Comparison of ENCODE assay signal across 11 cellular contexts in genomic region chr20:4808872-4809271, GRCh38. TPM values are rescaled to one million over a fixed set of nuclear protein-coding genes. Genes with fewer than 3 reads are reported as not detected.
DNase-seq lines count a peak whose midpoint lies in the region; ATAC-seq and TF ChIP-seq lines count a peak whose summit lies in the region.
"Had no signal": no experiment of that assay in that cellular context is flagged by ENCODE, and none has a peak within 500 bp of the region (broad histone marks: within the 10 kb centered on the region; RNA-seq: fewer than 3 reads in every experiment).

No MANE protein-coding gene starts in this region.

- no peaks in the 10 kb centered on the region for H3K9me2 ChIP-seq in OCI-LY7 (ENCODE audit: insufficient read depth, low read length)

- TF ChIP-seq CTCF in OCI-LY7 (conservative IDR thresholded peaks at IDR 0.05; ENCODE audit: low read length) (no peak), spleen (IDR thresholded peaks at IDR 0.05 in 8 of 11, conservative IDR thresholded peaks at IDR 0.05 in 3 of 11) (no peak), progenitor cell of endocrine pancreas (IDR thresholded peaks at IDR 0.05; ENCODE audit: unreplicated experiment) (no peak)

- peak overlapping the region; percentile 17 for H3K27ac ChIP-seq in OCI-LY7 (ENCODE audit: low read depth, low read length, poor library complexity, severe bottlenecking)
- H3K27ac ChIP-seq in spleen: peak overlapping the region in 6 of 8 donors; percentile 48 to 97 (median 95)
- H3K27ac ChIP-seq: tibial artery had no signal

- H2AFZ ChIP-seq in OCI-LY7 (ENCODE audit: low read length): no peak overlapping the region

- peaks cover 42% of the 10 kb centered on the region; the same call in 1 of the 2 replicates for H3K79me2 ChIP-seq in OCI-LY7 (ENCODE audit: insufficient read depth, low read depth, low read length)

- no TSS peak for BruUV-seq in OCI-LY7 (replicated peaks; lab: Mats Ljungman, UMichigan)

- peak overlapping the region; percentile 64 for H3K27ac Mint-ChIP-seq in T-helper 2 cell treated with Interferon-gamma antibody and Interleukin-4, amounts not matched to agents 5 μg/mL and 100 μg/mL, for 36 hours
- peak overlapping the region; percentile 100 for H3K27ac Mint-ChIP-seq in effector memory CD8-positive, alpha-beta T cell
- no peak overlapping the region for H3K27ac Mint-ChIP-seq in progenitor cell of endocrine pancreas
- H3K27ac Mint-ChIP-seq: endodermal cell had no signal

- H4K20me1 ChIP-seq in OCI-LY7 (ENCODE audit: insufficient read depth, low read length): peaks cover 6% of the 10 kb centered on the region; the same call in 1 of the 2 replicates

- DNase-seq in T-helper 2 cell treated with Interferon-gamma antibody and Interleukin-4, amounts not matched to agents 5 μg/mL and 100 μg/mL, for 36 hours (ENCODE audit: low spot score): no peak
- DNase-seq in T-helper 2 cell (no peak), OCI-LY7 (ENCODE audit: low spot score) (no peak), spleen (no peak), progenitor cell of endocrine pancreas (ENCODE audit: low spot score, unreplicated experiment) (no peak), NCI-H226 (no peak)
- DNase-seq in effector memory CD8-positive, alpha-beta T cell: no peak
- DNase-seq: endodermal cell, OCI-M1, tibial artery had no signal

- H3K27me3 ChIP-seq in spleen (replicated peaks in 1 of 7): no peaks in the 10 kb centered on the region
- H3K27me3 ChIP-seq: tibial artery had no signal

- CTCF ChIA-PET in OCI-LY7 (lab: Charles Lee; ENCODE audit: unreplicated experiment): no interaction called here

- H3K36me3 ChIP-seq in OCI-LY7 (ENCODE audit: insufficient read depth, low read length) (peaks cover 55% of the 10 kb centered on the region), spleen (peaks cover 0 to 60% (median 0%) of the 10 kb centered on the region in 6 donors)
- H3K36me3 ChIP-seq: tibial artery had no signal

- TF ChIP-seq POLR2A in spleen (IDR thresholded peaks at IDR 0.05): no peak

- H3K4me1 ChIP-seq in OCI-LY7 (ENCODE audit: insufficient read depth, low read length, poor library complexity, severe bottlenecking): peaks cover 54% of the 10 kb centered on the region
- H3K4me1 ChIP-seq in spleen: peaks cover 45 to 100% (median 82%) of the 10 kb centered on the region in 6 donors

- POLR2A ChIA-PET in OCI-LY7 (lab: Charles Lee): interaction anchor here (1.2 kb wide), 1 partner anchor 13 kb away, joined by 4 read pairs; no protein-coding TSS in a partner anchor

- H3K9me3 ChIP-seq in OCI-LY7 (ENCODE audit: low read length) (no peaks in the 10 kb centered on the region), spleen (no peaks in the 10 kb centered on the region)
- H3K9me3 ChIP-seq: tibial artery had no signal

- H3K4me3 ChIP-seq in OCI-LY7 (ENCODE audit: low read depth, low read length, poor library complexity, severe bottlenecking): no peak overlapping the region
- H3K4me3 ChIP-seq in spleen: peak overlapping the region in 1 of 8 donors; percentile 67
- H3K4me3 ChIP-seq: tibial artery had no signal

- H3K36me3 Mint-ChIP-seq in T-helper 2 cell treated with Interferon-gamma antibody and Interleukin-4, amounts not matched to agents 5 μg/mL and 100 μg/mL, for 36 hours (ENCODE audit: low read depth): peaks cover 38% of the 10 kb centered on the region
- H3K36me3 Mint-ChIP-seq in effector memory CD8-positive, alpha-beta T cell (ENCODE audit: insufficient read depth): peaks cover 30% of the 10 kb centered on the region
- H3K36me3 Mint-ChIP-seq in progenitor cell of endocrine pancreas (ENCODE audit: insufficient read depth): no peaks in the 10 kb centered on the region

- intact Hi-C loops in OCI-LY7 (cut with micrococcal nuclease; ENCODE audit: unreplicated experiment) (no loop called here), spleen (cut with DNase I; ENCODE audit: low total_unique reads) (no loop called here)

- no peaks in the 10 kb centered on the region for H3K9me3 Mint-ChIP-seq in T-helper 2 cell treated with Interferon-gamma antibody and Interleukin-4, amounts not matched to agents 5 μg/mL and 100 μg/mL, for 36 hours
- H3K9me3 Mint-ChIP-seq in effector memory CD8-positive, alpha-beta T cell: no peaks in the 10 kb centered on the region
- H3K9me3 Mint-ChIP-seq in progenitor cell of endocrine pancreas (ENCODE audit: low read depth): no peaks in the 10 kb centered on the region
- H3K9me3 Mint-ChIP-seq: endodermal cell had no signal

- ATAC-seq in effector memory CD8-positive, alpha-beta T cell (replicated peaks): no peak
- ATAC-seq in GM19324 (IDR thresholded peaks at IDR 0.05; ENCODE audit: low FRiP score, unreplicated experiment): no peak

- H3K4me2 ChIP-seq in OCI-LY7 (ENCODE audit: low read length): peak overlapping the region; percentile 97; the same call in 1 of the 2 replicates

- WGBS in spleen, 5 donors: 41 to 78% (median 57%) methylated on average over 1 of the region's 1 CpG

- no peaks in the 10 kb centered on the region for H3K27me3 Mint-ChIP-seq in T-helper 2 cell treated with Interferon-gamma antibody and Interleukin-4, amounts not matched to agents 5 μg/mL and 100 μg/mL, for 36 hours (ENCODE audit: low read depth)
- H3K27me3 Mint-ChIP-seq in effector memory CD8-positive, alpha-beta T cell: no peaks in the 10 kb centered on the region
- no peaks in the 10 kb centered on the region for H3K27me3 Mint-ChIP-seq in progenitor cell of endocrine pancreas

- peaks cover 50% of the 10 kb centered on the region for H3K4me1 Mint-ChIP-seq in T-helper 2 cell treated with Interferon-gamma antibody and Interleukin-4, amounts not matched to agents 5 μg/mL and 100 μg/mL, for 36 hours (ENCODE audit: low read depth)
- H3K4me1 Mint-ChIP-seq in effector memory CD8-positive, alpha-beta T cell (ENCODE audit: low read depth in 2 of 2): peaks cover 56 to 69% of the 10 kb centered on the region in 2 donors
- H3K4me1 Mint-ChIP-seq in progenitor cell of endocrine pancreas (ENCODE audit: low read depth): peaks cover 6% of the 10 kb centered on the region

- H3K4me3 Mint-ChIP-seq in T-helper 2 cell treated with Interferon-gamma antibody and Interleukin-4, amounts not matched to agents 5 μg/mL and 100 μg/mL, for 36 hours: no peak overlapping the region
- H3K4me3 Mint-ChIP-seq in effector memory CD8-positive, alpha-beta T cell: peak overlapping the region; percentile 20 to 96
- no peak overlapping the region for H3K4me3 Mint-ChIP-seq in progenitor cell of endocrine pancreas (ENCODE audit: low read depth)
- H3K4me3 Mint-ChIP-seq: endodermal cell had no signal

RNA-seq across cellular contexts. Expression of gene RASSF2, which starts 14.5 kb away (rescaled TPM):
- total RNA-seq in OCI-LY7 (2014; rRNA removed; shearing (Covaris generic)): 30.0 and 30.5 TPM in 2 replicates
- total RNA-seq in OCI-LY7 (2022): 36.5 and 37.9 TPM in 2 replicates
- 100 to 1,000 TPM in 2 of 7 donors, 10 to 100 TPM in 5; 61.5 to 153 (median 75.7) TPM for total RNA-seq in spleen
- 10 to 100 TPM; 27.8 to 28.3 (median 27.9) TPM for polyA plus RNA-seq in spleen
- total RNA-seq in progenitor cell of endocrine pancreas: 8.0 and 9.3 TPM in 2 replicates

Comparison
In these comparisons a context has a peak if more than half of its experiments do, and no peak if none do; other contexts are left out.
1. H3K4me3 Mint-ChIP-seq: peak in effector memory CD8-positive, alpha-beta T cell (2 of 2); none in T-helper 2 cell treated with Interferon-gamma antibody and Interleukin-4, amounts not matched to agents 5 μg/mL and 100 μg/mL, for 36 hours (single experiment) and progenitor cell of endocrine pancreas (single experiment).